1 cellular context compared by ENCODE assay signal in genomic region chr19:1275260-1275975, GRCh38.
TF ChIP-seq lines count a peak whose summit lies in the region.

TSS of gene FAM174C (plus strand) at chr19:1275530. CDS start at chr19:1275550, 20 bp downstream.

TF ChIP-seq in HepG2, 621 proteins besides CTCF, POLR2A, EP300 and RAD21 (continued from another document and continues in another):
- TF ChIP-seq, protein P1, sequence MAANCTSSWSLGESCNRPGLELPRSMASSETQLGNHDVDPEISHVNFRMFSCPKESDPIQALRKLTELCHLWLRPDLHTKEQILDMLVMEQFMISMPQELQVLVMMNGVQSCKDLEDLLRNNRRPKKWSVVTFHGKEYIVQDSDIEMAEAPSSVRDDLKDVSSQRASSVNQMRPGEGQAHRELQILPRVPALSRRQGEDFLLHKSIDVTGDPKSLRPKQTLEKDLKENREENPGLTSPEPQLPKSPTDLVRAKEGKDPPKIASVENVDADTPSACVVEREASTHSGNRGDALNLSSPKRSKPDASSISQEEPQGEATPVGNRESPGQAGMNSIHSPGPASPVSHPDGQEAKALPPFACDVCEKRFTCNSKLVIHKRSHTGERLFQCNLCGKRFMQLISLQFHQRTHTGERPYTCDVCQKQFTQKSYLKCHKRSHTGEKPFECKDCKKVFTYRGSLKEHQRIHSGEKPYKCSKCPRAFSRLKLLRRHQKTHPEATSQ (CRISPR knock-in tag; IDR thresholded peaks at IDR 0.05; ENCODE audit: borderline replicate concordance): no peak
- TF ChIP-seq, protein P2, sequence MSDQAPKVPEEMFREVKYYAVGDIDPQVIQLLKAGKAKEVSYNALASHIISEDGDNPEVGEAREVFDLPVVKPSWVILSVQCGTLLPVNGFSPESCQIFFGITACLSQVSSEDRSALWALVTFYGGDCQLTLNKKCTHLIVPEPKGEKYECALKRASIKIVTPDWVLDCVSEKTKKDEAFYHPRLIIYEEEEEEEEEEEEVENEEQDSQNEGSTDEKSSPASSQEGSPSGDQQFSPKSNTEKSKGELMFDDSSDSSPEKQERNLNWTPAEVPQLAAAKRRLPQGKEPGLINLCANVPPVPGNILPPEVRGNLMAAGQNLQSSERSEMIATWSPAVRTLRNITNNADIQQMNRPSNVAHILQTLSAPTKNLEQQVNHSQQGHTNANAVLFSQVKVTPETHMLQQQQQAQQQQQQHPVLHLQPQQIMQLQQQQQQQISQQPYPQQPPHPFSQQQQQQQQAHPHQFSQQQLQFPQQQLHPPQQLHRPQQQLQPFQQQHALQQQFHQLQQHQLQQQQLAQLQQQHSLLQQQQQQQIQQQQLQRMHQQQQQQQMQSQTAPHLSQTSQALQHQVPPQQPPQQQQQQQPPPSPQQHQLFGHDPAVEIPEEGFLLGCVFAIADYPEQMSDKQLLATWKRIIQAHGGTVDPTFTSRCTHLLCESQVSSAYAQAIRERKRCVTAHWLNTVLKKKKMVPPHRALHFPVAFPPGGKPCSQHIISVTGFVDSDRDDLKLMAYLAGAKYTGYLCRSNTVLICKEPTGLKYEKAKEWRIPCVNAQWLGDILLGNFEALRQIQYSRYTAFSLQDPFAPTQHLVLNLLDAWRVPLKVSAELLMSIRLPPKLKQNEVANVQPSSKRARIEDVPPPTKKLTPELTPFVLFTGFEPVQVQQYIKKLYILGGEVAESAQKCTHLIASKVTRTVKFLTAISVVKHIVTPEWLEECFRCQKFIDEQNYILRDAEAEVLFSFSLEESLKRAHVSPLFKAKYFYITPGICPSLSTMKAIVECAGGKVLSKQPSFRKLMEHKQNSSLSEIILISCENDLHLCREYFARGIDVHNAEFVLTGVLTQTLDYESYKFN (CRISPR knock-in tag; conservative IDR thresholded peaks at IDR 0.05): peak; percentile 44; the same call in 1 of the 2 replicates
- TF ChIP-seq RBM39 (IDR thresholded peaks at IDR 0.05; ENCODE audit: low read depth, low read length, poor library complexity, severe bottlenecking) (no peak), SNAI1 (CRISPR knock-in tag; IDR thresholded peaks at IDR 0.05; ENCODE audit: borderline replicate concordance) (0 out of 2 replicates have a peak, but pooled peaks have one; percentile 67), TOPORS (CRISPR knock-in tag; IDR thresholded peaks at IDR 0.05) (peak; percentile 94), PHF21A (CRISPR knock-in tag; IDR thresholded peaks at IDR 0.05) (peak; percentile 46; the same call in 1 of the 2 replicates), ZMAT5 (CRISPR knock-in tag; IDR thresholded peaks at IDR 0.05; ENCODE audit: borderline replicate concordance, low read depth) (no peak), ZNF572 (CRISPR knock-in tag; IDR thresholded peaks at IDR 0.05) (0 out of 2 replicates have a peak, but pooled peaks have one; percentile 4), YEATS4 (CRISPR knock-in tag; IDR thresholded peaks at IDR 0.05; ENCODE audit: borderline replicate concordance) (peak; percentile 96), PHF8 (CRISPR knock-in tag; IDR thresholded peaks at IDR 0.05) (peak; percentile 49; the same call in 1 of the 2 replicates), ZNF224 (CRISPR knock-in tag; IDR thresholded peaks at IDR 0.05) (no peak), HIC2 (CRISPR knock-in tag; IDR thresholded peaks at IDR 0.05; ENCODE audit: low read depth) (no peak; the same call in 1 of the 2 replicates), CENPBD1 (CRISPR knock-in tag; IDR thresholded peaks at IDR 0.05; ENCODE audit: borderline replicate concordance, low read depth) (no peak), HDAC6 (IDR thresholded peaks at IDR 0.05; ENCODE audit: low read depth, low read length) (no peak), HMGXB4 (CRISPR knock-in tag; IDR thresholded peaks at IDR 0.05; ENCODE audit: borderline replicate concordance in 1 of 2, low read depth in 1 of 2) (peak in 1 of 2 experiments; percentile 18; a peak in 1 of 4 replicates), IRF2 (CRISPR knock-in tag; IDR thresholded peaks at IDR 0.05) (0 out of 2 replicates have a peak, but pooled peaks have one; percentile 2), ZNF691 (CRISPR knock-in tag; IDR thresholded peaks at IDR 0.05; ENCODE audit: borderline replicate concordance, low read depth) (no peak), SIN3A (IDR thresholded peaks at IDR 0.05; ENCODE audit: borderline replicate concordance, low read depth, low read length) (no peak; the same call in 1 of the 2 replicates), ZNF3 (CRISPR knock-in tag; IDR thresholded peaks at IDR 0.05) (no peak), TCF7 (IDR thresholded peaks at IDR 0.05; ENCODE audit: low read depth) (no peak), PAWR (CRISPR knock-in tag; IDR thresholded peaks at IDR 0.05; ENCODE audit: borderline replicate concordance) (0 out of 2 replicates have a peak, but pooled peaks have one; percentile 7), ELF3 (CRISPR knock-in tag; IDR thresholded peaks at IDR 0.05) (peak; percentile 76; the same call in 1 of the 2 replicates), MBD4 (IDR thresholded peaks at IDR 0.05; ENCODE audit: borderline replicate concordance, low read length) (no peak), MED8 (CRISPR knock-in tag; IDR thresholded peaks at IDR 0.05; ENCODE audit: insufficient replicate concordance) (peak; percentile 34), HNF4A (CRISPR knock-in tag; IDR thresholded peaks at IDR 0.05) (no peak), ZBTB46 (CRISPR knock-in tag; IDR thresholded peaks at IDR 0.05; ENCODE audit: borderline replicate concordance) (no peak)
- TF ChIP-seq, protein P3, sequence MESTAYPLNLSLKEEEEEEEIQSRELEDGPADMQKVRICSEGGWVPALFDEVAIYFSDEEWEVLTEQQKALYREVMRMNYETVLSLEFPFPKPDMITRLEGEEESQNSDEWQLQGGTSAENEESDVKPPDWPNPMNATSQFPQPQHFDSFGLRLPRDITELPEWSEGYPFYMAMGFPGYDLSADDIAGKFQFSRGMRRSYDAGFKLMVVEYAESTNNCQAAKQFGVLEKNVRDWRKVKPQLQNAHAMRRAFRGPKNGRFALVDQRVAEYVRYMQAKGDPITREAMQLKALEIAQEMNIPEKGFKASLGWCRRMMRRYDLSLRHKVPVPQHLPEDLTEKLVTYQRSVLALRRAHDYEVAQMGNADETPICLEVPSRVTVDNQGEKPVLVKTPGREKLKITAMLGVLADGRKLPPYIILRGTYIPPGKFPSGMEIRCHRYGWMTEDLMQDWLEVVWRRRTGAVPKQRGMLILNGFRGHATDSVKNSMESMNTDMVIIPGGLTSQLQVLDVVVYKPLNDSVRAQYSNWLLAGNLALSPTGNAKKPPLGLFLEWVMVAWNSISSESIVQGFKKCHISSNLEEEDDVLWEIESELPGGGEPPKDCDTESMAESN (CRISPR knock-in tag; conservative IDR thresholded peaks at IDR 0.05): peak; percentile 89
- TF ChIP-seq, protein P4, sequence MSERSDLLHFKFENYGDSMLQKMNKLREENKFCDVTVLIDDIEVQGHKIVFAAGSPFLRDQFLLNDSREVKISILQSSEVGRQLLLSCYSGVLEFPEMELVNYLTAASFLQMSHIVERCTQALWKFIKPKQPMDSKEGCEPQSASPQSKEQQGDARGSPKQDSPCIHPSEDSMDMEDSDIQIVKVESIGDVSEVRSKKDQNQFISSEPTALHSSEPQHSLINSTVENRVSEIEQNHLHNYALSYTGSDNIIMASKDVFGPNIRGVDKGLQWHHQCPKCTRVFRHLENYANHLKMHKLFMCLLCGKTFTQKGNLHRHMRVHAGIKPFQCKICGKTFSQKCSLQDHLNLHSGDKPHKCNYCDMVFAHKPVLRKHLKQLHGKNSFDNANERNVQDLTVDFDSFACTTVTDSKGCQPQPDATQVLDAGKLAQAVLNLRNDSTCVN (CRISPR knock-in tag; IDR thresholded peaks at IDR 0.05; ENCODE audit: borderline replicate concordance): no peak
- TF ChIP-seq, protein P5, sequence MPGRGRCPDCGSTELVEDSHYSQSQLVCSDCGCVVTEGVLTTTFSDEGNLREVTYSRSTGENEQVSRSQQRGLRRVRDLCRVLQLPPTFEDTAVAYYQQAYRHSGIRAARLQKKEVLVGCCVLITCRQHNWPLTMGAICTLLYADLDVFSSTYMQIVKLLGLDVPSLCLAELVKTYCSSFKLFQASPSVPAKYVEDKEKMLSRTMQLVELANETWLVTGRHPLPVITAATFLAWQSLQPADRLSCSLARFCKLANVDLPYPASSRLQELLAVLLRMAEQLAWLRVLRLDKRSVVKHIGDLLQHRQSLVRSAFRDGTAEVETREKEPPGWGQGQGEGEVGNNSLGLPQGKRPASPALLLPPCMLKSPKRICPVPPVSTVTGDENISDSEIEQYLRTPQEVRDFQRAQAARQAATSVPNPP (CRISPR knock-in tag; IDR thresholded peaks at IDR 0.05): no peak; the same call in 1 of the 2 replicates
- TF ChIP-seq, protein P6, sequence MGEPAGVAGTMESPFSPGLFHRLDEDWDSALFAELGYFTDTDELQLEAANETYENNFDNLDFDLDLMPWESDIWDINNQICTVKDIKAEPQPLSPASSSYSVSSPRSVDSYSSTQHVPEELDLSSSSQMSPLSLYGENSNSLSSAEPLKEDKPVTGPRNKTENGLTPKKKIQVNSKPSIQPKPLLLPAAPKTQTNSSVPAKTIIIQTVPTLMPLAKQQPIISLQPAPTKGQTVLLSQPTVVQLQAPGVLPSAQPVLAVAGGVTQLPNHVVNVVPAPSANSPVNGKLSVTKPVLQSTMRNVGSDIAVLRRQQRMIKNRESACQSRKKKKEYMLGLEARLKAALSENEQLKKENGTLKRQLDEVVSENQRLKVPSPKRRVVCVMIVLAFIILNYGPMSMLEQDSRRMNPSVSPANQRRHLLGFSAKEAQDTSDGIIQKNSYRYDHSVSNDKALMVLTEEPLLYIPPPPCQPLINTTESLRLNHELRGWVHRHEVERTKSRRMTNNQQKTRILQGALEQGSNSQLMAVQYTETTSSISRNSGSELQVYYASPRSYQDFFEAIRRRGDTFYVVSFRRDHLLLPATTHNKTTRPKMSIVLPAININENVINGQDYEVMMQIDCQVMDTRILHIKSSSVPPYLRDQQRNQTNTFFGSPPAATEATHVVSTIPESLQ (CRISPR knock-in tag; conservative IDR thresholded peaks at IDR 0.05): no peak
- TF ChIP-seq, protein P7, sequence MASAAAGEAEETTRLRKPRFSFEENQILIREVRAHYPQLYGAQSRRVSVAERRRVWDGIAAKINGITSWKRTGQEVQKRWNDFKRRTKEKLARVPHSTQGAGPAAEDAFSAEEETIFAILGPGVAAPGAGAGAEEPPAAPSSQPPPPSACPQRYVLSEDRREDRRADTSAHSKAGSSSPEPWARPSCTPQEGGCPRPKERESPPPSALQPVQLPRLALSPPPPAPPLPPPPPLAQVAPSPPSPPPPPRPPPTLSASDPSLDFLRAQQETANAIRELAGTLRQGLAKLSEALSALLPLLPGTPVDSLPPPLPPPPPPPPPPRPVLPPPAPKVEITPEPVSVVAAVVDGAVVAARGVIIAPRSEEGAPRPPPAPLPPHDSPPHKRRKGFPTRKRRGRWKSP (CRISPR knock-in tag; IDR thresholded peaks at IDR 0.05): no peak
